9 cellular contexts compared by ENCODE assay signal in the genomic region with DNA sequence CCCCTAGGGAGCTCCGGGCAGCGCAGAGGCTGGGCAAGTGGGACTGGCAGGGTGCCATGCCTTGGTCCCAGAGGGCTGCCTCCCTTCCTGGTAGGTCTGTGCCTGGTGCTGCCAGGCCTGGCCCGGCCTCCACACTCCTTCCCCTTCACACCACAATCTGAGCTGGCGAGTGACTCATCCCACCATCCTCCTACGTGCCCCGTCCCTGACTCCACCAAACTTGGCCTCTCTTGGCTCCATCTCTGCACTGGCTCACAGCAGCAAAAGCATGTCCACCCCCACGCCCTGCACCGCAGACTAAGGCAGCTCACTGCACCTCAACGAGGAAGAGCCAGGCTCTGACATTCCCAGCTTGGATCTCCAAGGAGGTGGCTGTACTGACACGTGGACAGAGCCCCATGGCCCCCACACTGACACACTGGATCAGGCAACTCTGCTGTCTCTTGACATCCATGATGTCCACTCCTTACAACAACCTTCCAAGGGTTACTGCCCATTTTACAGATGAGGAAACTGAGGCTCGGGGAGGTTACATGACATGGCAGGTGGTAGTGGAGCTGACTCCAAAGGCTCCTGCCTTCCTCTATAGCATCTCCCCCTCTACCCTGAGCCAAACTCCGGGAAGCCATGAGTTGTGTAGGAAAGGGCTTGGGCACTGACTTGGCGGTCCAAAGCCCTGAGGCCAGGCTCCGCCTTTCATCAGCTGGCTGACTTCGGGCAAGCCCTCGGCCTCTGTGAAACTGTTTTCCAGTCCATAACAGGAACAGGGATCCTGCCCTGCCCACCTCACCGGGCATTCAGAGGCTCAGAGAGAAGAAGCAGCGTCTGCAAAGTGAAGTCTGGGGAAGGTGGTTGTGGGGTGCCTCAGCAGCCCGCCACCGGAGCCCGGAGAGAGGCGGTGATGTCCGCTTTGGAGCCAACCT. TPM values are rescaled to one million over a fixed set of nuclear protein-coding genes. Genes with fewer than 3 reads are reported as not detected.
DNase-seq lines count a peak whose midpoint lies in the region; ATAC-seq and TF ChIP-seq lines count a peak whose summit lies in the region.
"Had no signal": no experiment of that assay in that cellular context is flagged by ENCODE, and none has a peak within 500 bp of the region (broad histone marks: within the 10 kb centered on the region; RNA-seq: fewer than 3 reads in every experiment).

No MANE protein-coding gene starts in this region.

- POLR2A ChIA-PET in IMR-90 (lab: Charles Lee; ENCODE audit: unreplicated experiment) = no interaction called here
- POLR2A ChIA-PET in activated CD4-positive, alpha-beta memory T cell treated with anti-CD3 and anti-CD28 coated beads for 36 hours (lab: Charles Lee) = interaction anchor here (1.0 kb wide), 1 partner anchor 141 kb away, joined by 3 read pairs; no protein-coding TSS in a partner anchor

- peak overlapping the region; percentile 94 to 97 for H4K8ac ChIP-seq in IMR-90 (ENCODE audit: low read depth in 2 of 2, low read length in 2 of 2)

- peaks cover 9% of the 10 kb centered on the region for H3K9me3 Mint-ChIP-seq in activated CD4-positive, alpha-beta memory T cell treated with anti-CD3 and anti-CD28 coated beads for 36 hours

- H3K4me3 Mint-ChIP-seq in activated CD4-positive, alpha-beta memory T cell treated with anti-CD3 and anti-CD28 coated beads for 36 hours = no peak overlapping the region

- peak overlapping the region; percentile 97 for H2BK5ac ChIP-seq in IMR-90 (ENCODE audit: low read depth, low read length, poor library complexity, severe bottlenecking)

- CTCF ChIA-PET in IMR-90 (lab: Yijun Ruan, JAX) = interaction anchor here (0.6 to 3.9 kb wide), 36 partner anchors 10 to 729 kb away, joined by 3 to 49 read pairs (median 4); partner anchors contain the start of genes KRT15 and KRT9
- CTCF ChIA-PET in activated CD4-positive, alpha-beta memory T cell treated with anti-CD3 and anti-CD28 coated beads for 36 hours (lab: Charles Lee) = interaction anchor here (0.6 to 6.8 kb wide), 62 partner anchors 8 to 985 kb away, joined by 3 to 184 read pairs (median 6); partner anchors contain the start of genes EIF1, KRT13, KRT19 and KRT36

- H4K91ac ChIP-seq in IMR-90 (ENCODE audit: insufficient read depth, low read depth, low read length) = peak overlapping the region; percentile 99

- intact Hi-C loops in IMR-90 (cut with micrococcal nuclease) = loop anchor here (1.0 to 5.0 kb wide), 5 partner anchors 219 to 901 kb away; partner anchors contain the start of genes KRTAP2-3 and SMARCE1
- intact Hi-C loops in activated CD4-positive, alpha-beta memory T cell treated with anti-CD3 and anti-CD28 coated beads for 36 hours (cut with micrococcal nuclease) = loop anchor here (1.0 to 2.0 kb wide), 3 partner anchors 51 to 745 kb away; no protein-coding TSS in a partner anchor

- TF ChIP-seq POLR2A in IMR-90 (IDR thresholded peaks at IDR 0.05; ENCODE audit: low read depth, low read length) = 0 out of 2 replicates have a peak, but pooled peaks have one; percentile 11

- no peak for TF ChIP-seq CTCF in BE2C (IDR thresholded peaks at IDR 0.05; ENCODE audit: low read depth, low read length)
- no peak for TF ChIP-seq CTCF in IMR-90 (conservative IDR thresholded peaks at IDR 0.05; ENCODE audit: low read depth, low read length)
- TF ChIP-seq CTCF in epithelial cell of esophagus (IDR thresholded peaks at IDR 0.05; ENCODE audit: insufficient read depth, low read depth, low read length, missing control alignments) = no peak
- no peak for TF ChIP-seq CTCF in neural cell (IDR thresholded peaks at IDR 0.05; ENCODE audit: poor library complexity, severe bottlenecking)

- WGBS in IMR-90 (ENCODE audit: extremely low coverage in 2 of 2, insufficient read length in 1 of 2), 2 experiments = 31% methylated on average over 13 of the region's 23 CpGs; no CpG with 5 or more reads in 1 of the 2 experiments

- no peaks in the 10 kb centered on the region for H3F3A ChIP-seq in neural cell (ENCODE audit: insufficient read depth, low read length, poor library complexity, severe bottlenecking)

- no peaks in the 10 kb centered on the region for H3K79me1 ChIP-seq in IMR-90 (ENCODE audit: low read depth in 1 of 2, low read length in 2 of 2)

- H3K14ac ChIP-seq in IMR-90 (replicated peaks; ENCODE audit: low read depth, low read length) = peak overlapping the region; percentile 93

- H3K27ac ChIP-seq in IMR-90 (ENCODE audit: insufficient read depth, low read length) (peak overlapping the region; percentile 72), neural cell (ENCODE audit: low read length) (no peak overlapping the region), subcutaneous abdominal adipose tissue (ENCODE audit: low read depth, low read length) (no peak overlapping the region)

- 0 out of 2 replicates have a peak, but pooled peaks cover 2% of the 10 kb centered on the region for H3K9me3 ChIP-seq in BE2C
- H3K9me3 ChIP-seq in IMR-90 (ENCODE audit: control insufficient read depth, insufficient read depth, low read length) = peaks cover 4% of the 10 kb centered on the region
- no peaks in the 10 kb centered on the region for H3K9me3 ChIP-seq in neural cell (ENCODE audit: low read length)
- peaks cover 0 to 10% (median 7%) of the 10 kb centered on the region in 5 donors for H3K9me3 ChIP-seq in subcutaneous abdominal adipose tissue (ENCODE audit: control insufficient read depth in 5 of 5, low read length in 5 of 5)

- dilution Hi-C loops in IMR-90 (cut with HindIII; ENCODE audit: low sequenced_read_pairs, unreplicated experiment) = no loop called here

- no peaks in the 10 kb centered on the region for H3K79me2 ChIP-seq in neural cell (replicated peaks; ENCODE audit: insufficient read depth, low read length)

- H3K4me3 ChIP-seq in BE2C (ENCODE audit: low read depth, low read length) (peak overlapping the region; percentile 32), IMR-90 (ENCODE audit: insufficient read depth, low read depth, low read length) (no peak overlapping the region), epithelial cell of esophagus (ENCODE audit: low read length) (peak overlapping the region; percentile 9), neural cell (ENCODE audit: low read length) (no peak overlapping the region), subcutaneous abdominal adipose tissue (ENCODE audit: low read depth in 1 of 5, low read length in 5 of 5) (peak overlapping the region in 4 of 5 donors; percentile 21 to 54 (median 50))

- H3K9ac ChIP-seq in IMR-90 (ENCODE audit: low read depth, low read length) = peak overlapping the region; percentile 2; the same call in 1 of the 2 replicates
- H3K9ac ChIP-seq in neural cell (ENCODE audit: low read length) = peak overlapping the region; percentile 26
- H3K9ac ChIP-seq in subcutaneous abdominal adipose tissue (ENCODE audit: low read length in 5 of 5) = peak overlapping the region in 1 of 5 donors; percentile 10

- H3K9me2 ChIP-seq in neural cell (ENCODE audit: insufficient read depth, low read length) = no peaks in the 10 kb centered on the region

- peak overlapping the region; percentile 67 for H3K56ac ChIP-seq in IMR-90 (ENCODE audit: extremely low read depth, insufficient read depth, low read length)

- H3K9me1 ChIP-seq in IMR-90 (ENCODE audit: insufficient read depth, low read length) = peaks cover 12% of the 10 kb centered on the region

- H3K4me2 ChIP-seq in IMR-90 (ENCODE audit: low read depth, low read length) = 0 out of 2 replicates have a peak overlapping the region, but pooled peaks have one; percentile 5
- H3K4me2 ChIP-seq in neural cell (ENCODE audit: low read length) = no peak overlapping the region

- peaks cover 21% of the 10 kb centered on the region for H3K4me1 Mint-ChIP-seq in activated CD4-positive, alpha-beta memory T cell treated with anti-CD3 and anti-CD28 coated beads for 36 hours (ENCODE audit: low read depth)

- peak overlapping the region; percentile 87 for H4K5ac ChIP-seq in IMR-90 (ENCODE audit: low read depth, low read length)

- no peak overlapping the region for H3K27ac Mint-ChIP-seq in activated CD4-positive, alpha-beta memory T cell treated with anti-CD3 and anti-CD28 coated beads for 36 hours

- ATAC-seq in IMR-90 (ENCODE audit: low read depth) = peak; percentile 79
- no peak for ATAC-seq in HG03521 (IDR thresholded peaks at IDR 0.05; ENCODE audit: unreplicated experiment)
- ATAC-seq in GM21529 (IDR thresholded peaks at IDR 0.05; ENCODE audit: unreplicated experiment) = no peak

- no TSS peak for BruUV-seq in IMR-90 (replicated peaks; lab: Mats Ljungman, UMichigan)

- in situ Hi-C loops in IMR-90 (cut with MboI; ENCODE audit: low sequenced_read_pairs) = loop anchor here (5.0 kb wide), 1 partner anchor 641 kb away; no protein-coding TSS in a partner anchor

- DNase-seq in BE2C (peak; percentile 96), IMR-90 (peak; percentile 98), epithelial cell of esophagus (ENCODE audit: low read depth) (peak; percentile 99)
- DNase-seq in activated CD4-positive, alpha-beta memory T cell treated with anti-CD3 and anti-CD28 coated beads for 36 hours = peak; percentile 91

- peak overlapping the region; percentile 97 for H2BK20ac ChIP-seq in IMR-90 (ENCODE audit: low read depth, low read length)

- H3K36me3 ChIP-seq in BE2C (no peaks in the 10 kb centered on the region), IMR-90 (ENCODE audit: control insufficient read depth, insufficient read depth, low read length) (no peaks in the 10 kb centered on the region), neural cell (ENCODE audit: insufficient read depth, low read length) (no peaks in the 10 kb centered on the region), subcutaneous abdominal adipose tissue (ENCODE audit: control insufficient read depth in 5 of 5, insufficient read depth in 5 of 5, low read length in 5 of 5) (no peaks in the 10 kb centered on the region)

- peak overlapping the region; percentile 100 for H2AK5ac ChIP-seq in IMR-90 (ENCODE audit: low read depth, low read length)

- peaks cover 6% of the 10 kb centered on the region for H3K27me3 Mint-ChIP-seq in activated CD4-positive, alpha-beta memory T cell treated with anti-CD3 and anti-CD28 coated beads for 36 hours

- H3K4ac ChIP-seq in IMR-90 (ENCODE audit: low read depth, low read length) = peak overlapping the region; percentile 99

- TF ChIP-seq EP300 in neural cell (conservative IDR thresholded peaks at IDR 0.05; ENCODE audit: poor library complexity, severe bottlenecking) = no peak

- peak overlapping the region; percentile 97 for H2BK120ac ChIP-seq in IMR-90 (ENCODE audit: low read depth, low read length)

- peak overlapping the region; percentile 62 for H3K18ac ChIP-seq in IMR-90 (ENCODE audit: low read depth, low read length)

- peak overlapping the region; percentile 98; the same call in 2 of the 3 replicates for H2BK15ac ChIP-seq in IMR-90 (ENCODE audit: low read depth, low read length)

- TF ChIP-seq RAD21 in IMR-90 (IDR thresholded peaks at IDR 0.05; ENCODE audit: low read length) (peak; percentile 45), neural cell (conservative IDR thresholded peaks at IDR 0.05) (no peak)

- no peaks in the 10 kb centered on the region for H3K27me3 ChIP-seq in BE2C
- no peaks in the 10 kb centered on the region for H3K27me3 ChIP-seq in IMR-90 (ENCODE audit: control insufficient read depth, insufficient read depth, low read length)
- no peaks in the 10 kb centered on the region for H3K27me3 ChIP-seq in neural cell (ENCODE audit: insufficient read depth, low read depth, low read length)
- H3K27me3 ChIP-seq in subcutaneous abdominal adipose tissue (ENCODE audit: control insufficient read depth in 5 of 5, insufficient read depth in 4 of 5, low read length in 5 of 5) = peaks cover 0 to 2% (median 0%) of the 10 kb centered on the region in 5 donors

- peak overlapping the region; percentile 89 for H3K23ac ChIP-seq in IMR-90 (ENCODE audit: low read depth, low read length)

- H4K20me1 ChIP-seq in IMR-90 (ENCODE audit: insufficient read depth, low read length) = no peaks in the 10 kb centered on the region
- no peaks in the 10 kb centered on the region for H4K20me1 ChIP-seq in neural cell (ENCODE audit: insufficient read depth)

- H2AFZ ChIP-seq in IMR-90 (replicated peaks; ENCODE audit: low read length, poor library complexity) (peak overlapping the region; percentile 88), neural cell (ENCODE audit: low read depth, low read length) (no peak overlapping the region)

- peaks cover 2% of the 10 kb centered on the region for H3K36me3 Mint-ChIP-seq in activated CD4-positive, alpha-beta memory T cell treated with anti-CD3 and anti-CD28 coated beads for 36 hours

- H3K4me1 ChIP-seq in BE2C (peaks cover 19% of the 10 kb centered on the region), IMR-90 (ENCODE audit: control insufficient read depth, insufficient read depth, low read length) (peaks cover 21% of the 10 kb centered on the region), subcutaneous abdominal adipose tissue (ENCODE audit: control insufficient read depth in 5 of 5, insufficient read depth in 5 of 5, low read length in 5 of 5) (peaks cover 4 to 30% (median 21%) of the 10 kb centered on the region in 5 donors)

- H2AK9ac ChIP-seq in IMR-90 (replicated peaks; ENCODE audit: low read depth, low read length, poor library complexity) = peak overlapping the region; percentile 100

RNA-seq across cellular contexts. Expression of gene KRT19, which starts 20.1 kb away (rescaled TPM):
- 23.0 TPM for polyA plus RNA-seq in BE2C (2012; ENCODE audit: insufficient read depth, insufficient read length, low read depth)
- 14.7 and 18.1 TPM in 2 replicates for total RNA-seq in IMR-90 (2012; rRNA removed)
- polyA plus RNA-seq in IMR-90 (2012; rRNA removed) (12.0 and 12.5 TPM in 2 replicates), neural cell (0.56 and 1.6 TPM in 2 replicates)
- polyA plus RNA-seq in IMR-90 (2012; cell fraction: cytosol; rRNA removed) = 12.7 and 12.8 TPM in 2 replicates
- polyA plus RNA-seq in IMR-90 (2012; cell fraction: nucleus; rRNA removed; ENCODE audit: low replicate concordance) = 5.0 and 8.4 TPM in 2 replicates
- total RNA-seq in activated CD4-positive, alpha-beta memory T cell treated with anti-CD3 and anti-CD28 coated beads for 36 hours = not detected
- polyA minus RNA-seq in neural cell = 0.69 TPM in 1 of 2 replicates, not detected in the other

RNA-seq across cellular contexts. Expression of gene KRT9, which starts 23.7 kb away (rescaled TPM):
- polyA plus RNA-seq in BE2C (2012; ENCODE audit: insufficient read depth, insufficient read length, low read depth) = 0.19 TPM
- total RNA-seq in IMR-90 (2012; rRNA removed) = not detected in 2 replicates
- polyA plus RNA-seq in IMR-90 (2012; rRNA removed) = not detected in 2 replicates
- not detected in 2 replicates for polyA plus RNA-seq in IMR-90 (2012; cell fraction: cytosol; rRNA removed)
- not detected in 2 replicates for polyA plus RNA-seq in IMR-90 (2012; cell fraction: nucleus; rRNA removed; ENCODE audit: low replicate concordance)
- not detected for total RNA-seq in activated CD4-positive, alpha-beta memory T cell treated with anti-CD3 and anti-CD28 coated beads for 36 hours
- not detected in 2 replicates for polyA plus RNA-seq in neural cell
- polyA minus RNA-seq in neural cell = not detected in 2 replicates
- total RNA-seq: subcutaneous adipose tissue had no signal

RNA-seq across cellular contexts. Expression of gene KRT15, which starts 29.5 kb away (rescaled TPM):
- not detected for polyA plus RNA-seq in BE2C (2012; ENCODE audit: insufficient read depth, insufficient read length, low read depth)
- total RNA-seq in IMR-90 (2012; rRNA removed) = 2.9 and 3.6 TPM in 2 replicates
- 5.3 and 7.6 TPM in 2 replicates for polyA plus RNA-seq in IMR-90 (2012; rRNA removed)
- polyA plus RNA-seq in IMR-90 (2012; cell fraction: cytosol; rRNA removed) = 3.4 and 3.7 TPM in 2 replicates
- polyA plus RNA-seq in IMR-90 (2012; cell fraction: nucleus; rRNA removed; ENCODE audit: low replicate concordance) = 17.3 and 18.6 TPM in 2 replicates
- total RNA-seq in activated CD4-positive, alpha-beta memory T cell treated with anti-CD3 and anti-CD28 coated beads for 36 hours = not detected
- 0.09 TPM in 1 of 2 replicates, not detected in the other for polyA plus RNA-seq in neural cell
- not detected in 2 replicates for polyA minus RNA-seq in neural cell
- total RNA-seq: subcutaneous adipose tissue had no signal

RNA-seq across cellular contexts. Expression of gene KRT14, which starts 38.5 kb away (rescaled TPM):
- not detected for polyA plus RNA-seq in BE2C (2012; ENCODE audit: insufficient read depth, insufficient read length, low read depth)
- not detected in 2 replicates for total RNA-seq in IMR-90 (2012; rRNA removed)
- not detected in 2 replicates for polyA plus RNA-seq in IMR-90 (2012; rRNA removed)
- polyA plus RNA-seq in IMR-90 (2012; cell fraction: cytosol; rRNA removed) = not detected in 2 replicates
- 0.06 TPM in 1 of 2 replicates, not detected in the other for polyA plus RNA-seq in IMR-90 (2012; cell fraction: nucleus; rRNA removed; ENCODE audit: low replicate concordance)
- total RNA-seq in activated CD4-positive, alpha-beta memory T cell treated with anti-CD3 and anti-CD28 coated beads for 36 hours = not detected
- not detected in 2 replicates for polyA plus RNA-seq in neural cell
- not detected in 2 replicates for polyA minus RNA-seq in neural cell

RNA-seq across cellular contexts. Expression of gene KRT13, which starts 42.8 kb away (rescaled TPM):
- polyA plus RNA-seq in BE2C (2012; ENCODE audit: insufficient read depth, insufficient read length, low read depth) = not detected
- total RNA-seq in IMR-90 (2012; rRNA removed) = 0.18 and 0.28 TPM in 2 replicates
- polyA plus RNA-seq in IMR-90 (2012; rRNA removed) (0.56 and 0.60 TPM in 2 replicates), neural cell (not detected in 2 replicates)
- 0.42 and 0.44 TPM in 2 replicates for polyA plus RNA-seq in IMR-90 (2012; cell fraction: cytosol; rRNA removed)
- 0.61 and 0.87 TPM in 2 replicates for polyA plus RNA-seq in IMR-90 (2012; cell fraction: nucleus; rRNA removed; ENCODE audit: low replicate concordance)
- total RNA-seq in activated CD4-positive, alpha-beta memory T cell treated with anti-CD3 and anti-CD28 coated beads for 36 hours = not detected
- not detected in 2 replicates for polyA minus RNA-seq in neural cell
- total RNA-seq: subcutaneous adipose tissue had no signal

Comparison
In these comparisons a context has a peak if more than half of its experiments do, and no peak if none do; other contexts are left out.
1. H3K4me3 ChIP-seq: peak in BE2C (single experiment), epithelial cell of esophagus (single experiment) and subcutaneous abdominal adipose tissue (4 of 5); none in IMR-90 (single experiment) and neural cell (single experiment).
2. RNA of gene KRT19, which starts 20.1 kb away (total RNA-seq): 14.7 to 18.1 TPM in IMR-90; not detected in activated CD4-positive, alpha-beta memory T cell treated with anti-CD3 and anti-CD28 coated beads for 36 hours; every median in the first group is over 10 times any median in the second.
3. Peak in every context shown above with its lines, with median percentiles within 50 percentile points of each other: DNase-seq.